Comparison of ENCODE assay signal across 8 cellular contexts in genomic region chr9:97013151-97014132, GRCh38. TPM values are rescaled to one million over a fixed set of nuclear protein-coding genes. Genes with fewer than 3 reads are reported as not detected.
DNase-seq lines count a peak whose midpoint lies in the region; ATAC-seq, FAIRE-seq and TF ChIP-seq lines count a peak whose summit lies in the region.
"Not testable (repeated sequence)": the region's sequence is repeated elsewhere in the genome, so short reads cannot be mapped to it uniquely, and the experiment has no call there.

No MANE protein-coding gene starts in this region.

- H3K27me3 ChIP-seq in iPS-20b (ENCODE audit: insufficient read depth, low read length); skeletal muscle tissue (ENCODE audit: control insufficient read depth in 3 of 3, insufficient read depth in 3 of 3, low read length in 3 of 3): not testable (repeated sequence)

- in situ Hi-C loops in T47D (cut with HindIII; ENCODE audit: low pct_unique_long_range_greater_than_20kb, low sequenced_read_pairs): not testable (repeated sequence)

- ATAC-seq in GM18861 (IDR thresholded peaks at IDR 0.05; ENCODE audit: unreplicated experiment): peak; percentile 68
- ATAC-seq in HG03095 (IDR thresholded peaks at IDR 0.05; ENCODE audit: unreplicated experiment): peak; percentile 84

- not testable (repeated sequence) for H3K9me3 ChIP-seq in iPS-20b (ENCODE audit: insufficient read depth, low read depth, low read length); skeletal muscle tissue (ENCODE audit: control insufficient read depth in 3 of 3, low read length in 3 of 3)

- H3K36me3 ChIP-seq in iPS-20b (ENCODE audit: insufficient read depth, low read depth, low read length); skeletal muscle tissue (ENCODE audit: control insufficient read depth in 3 of 3, insufficient read depth in 3 of 3, low read length in 3 of 3): not testable (repeated sequence)

- H3K27ac ChIP-seq in VCaP (peak overlapping the region; percentile 58), skeletal muscle tissue (ENCODE audit: low read depth, low read length) (peak overlapping the region; percentile 78)
- not testable (repeated sequence) for H3K27ac ChIP-seq in iPS-20b (ENCODE audit: low read length)

- H3K4me1 ChIP-seq in iPS-20b (ENCODE audit: insufficient read depth, low read length); skeletal muscle tissue (ENCODE audit: control insufficient read depth in 3 of 3, insufficient read depth in 3 of 3, low read length in 3 of 3): not testable (repeated sequence)

- FAIRE-seq in A204.1 (lab: Jason Lieb, UNC): peak; percentile 93

- TF ChIP-seq CTCF in VCaP (conservative IDR thresholded peaks at IDR 0.05): not testable (repeated sequence)

- H3K9ac ChIP-seq in iPS-20b (ENCODE audit: low read depth, low read length) (peak overlapping the region; percentile 70; the same call in 1 of the 2 replicates), skeletal muscle tissue (ENCODE audit: low read depth in 1 of 3, low read length in 3 of 3) (peak overlapping the region; percentile 60 to 81 (median 77))

- peak overlapping the region; percentile 82 for H3K4me3 ChIP-seq in iPS-20b (ENCODE audit: low read length)
- H3K4me3 ChIP-seq in skeletal muscle tissue (ENCODE audit: low read length in 3 of 3): peak overlapping the region; percentile 70 to 78 (median 73)

- DNase-seq in NCI-H2171 (lab: John Stamatoyannopoulos, UW): peak; percentile 66
- DNase-seq in T47D (ENCODE audit: low read depth in 1 of 2, low spot score in 1 of 2): peak; percentile 12 to 72

RNA-seq across cellular contexts. Expression of gene CTSV, which starts 25.5 kb away (rescaled TPM):
- total RNA-seq in skeletal muscle tissue: 1.6 TPM
